ENCODE assay signal across 15 cellular contexts in the genomic region with DNA sequence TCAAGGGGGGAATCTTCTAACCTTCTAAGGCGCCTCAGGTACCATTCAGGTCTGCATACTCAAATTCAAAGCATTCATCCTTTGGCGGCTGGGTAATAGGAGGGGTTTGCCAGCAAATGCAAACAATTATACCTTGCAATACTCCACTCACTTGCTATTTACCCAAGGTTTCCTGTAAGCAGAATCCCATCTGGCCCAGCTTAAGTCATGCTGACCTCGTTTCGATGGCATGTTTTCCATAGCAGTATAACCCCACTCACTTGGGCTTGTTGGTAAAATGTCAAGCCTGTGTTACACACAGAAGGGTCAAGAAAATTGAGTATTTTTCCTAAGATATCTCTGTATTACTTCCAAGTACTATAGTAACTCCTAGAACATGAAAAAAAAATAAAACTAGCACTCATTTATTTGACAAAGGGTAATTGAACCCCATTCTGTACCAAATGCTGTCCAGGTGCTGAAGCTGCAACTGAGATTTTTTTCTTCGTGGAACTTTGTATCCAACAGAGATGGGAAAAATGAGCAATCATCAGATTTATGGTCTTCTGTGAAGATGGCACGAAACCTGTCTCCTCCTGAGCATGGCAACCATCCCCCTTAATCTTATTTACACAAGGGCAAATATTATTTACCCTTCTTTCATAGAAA.
DNase-seq lines count a peak whose midpoint lies in the region; ATAC-seq and TF ChIP-seq lines count a peak whose summit lies in the region.
"Had no signal": no experiment of that assay in that cellular context is flagged by ENCODE, and none has a peak within 500 bp of the region (broad histone marks: within the 10 kb centered on the region; RNA-seq: fewer than 3 reads in every experiment).

No MANE protein-coding gene starts in this region.

- no peak overlapping the region for H3K27ac Mint-ChIP-seq in GM23338
- no peak overlapping the region for H3K27ac Mint-ChIP-seq in WTC11
- H3K27ac Mint-ChIP-seq in immature natural killer cell: no peak overlapping the region
- no peak overlapping the region for H3K27ac Mint-ChIP-seq in stimulated activated naive CD8-positive, alpha-beta T cell treated with anti-CD3 and anti-CD28 coated beads, Interleukin-15, amount 100 ng/mL, for 72 hours
- H3K27ac Mint-ChIP-seq: activated CD8-positive, alpha-beta memory T cell treated with anti-CD3 and anti-CD28 coated beads, Interleukin-2, amount 10 ng/mL, durations not matched to agents 7 days and 5 days had no signal

- H3K9me2 ChIP-seq in GM23338 (ENCODE audit: insufficient read depth): peaks cover 12% of the 10 kb centered on the region; the same call in 1 of the 2 replicates

- no peak overlapping the region for H2AFZ ChIP-seq in GM23338

- H3K4me3 Mint-ChIP-seq in GM23338 (no peak overlapping the region), WTC11 (no peak overlapping the region), immature natural killer cell (no peak overlapping the region)
- no peak overlapping the region for H3K4me3 Mint-ChIP-seq in stimulated activated naive CD8-positive, alpha-beta T cell treated with anti-CD3 and anti-CD28 coated beads, Interleukin-15, amount 100 ng/mL, for 72 hours
- H3K4me3 Mint-ChIP-seq: activated CD8-positive, alpha-beta memory T cell treated with anti-CD3 and anti-CD28 coated beads, Interleukin-2, amount 10 ng/mL, durations not matched to agents 7 days and 5 days; central memory CD8-positive, alpha-beta T cell had no signal

- POLR2A ChIA-PET in WTC11 (lab: Charles Lee): no interaction called here

- ATAC-seq in GM23338: no peak
- peak; percentile 35 for ATAC-seq in WTC11
- ATAC-seq in stimulated activated naive CD8-positive, alpha-beta T cell treated with anti-CD3 and anti-CD28 coated beads, Interleukin-15, amount 100 ng/mL, for 72 hours: no peak
- ATAC-seq: activated CD8-positive, alpha-beta memory T cell treated with anti-CD3 and anti-CD28 coated beads, Interleukin-2, amount 10 ng/mL, durations not matched to agents 7 days and 5 days had no signal

- H3K27ac ChIP-seq in GM23338 (ENCODE audit: low read depth): no peak overlapping the region
- H3K27ac ChIP-seq: skin epidermis had no signal

- H3K4me1 Mint-ChIP-seq in GM23338: peaks cover 14% of the 10 kb centered on the region
- H3K4me1 Mint-ChIP-seq in WTC11: peaks cover 27% of the 10 kb centered on the region; the same call in 1 of the 2 replicates
- H3K4me1 Mint-ChIP-seq in immature natural killer cell: no peaks in the 10 kb centered on the region
- H3K4me1 Mint-ChIP-seq in stimulated activated naive CD8-positive, alpha-beta T cell treated with anti-CD3 and anti-CD28 coated beads, Interleukin-15, amount 100 ng/mL, for 72 hours: no peaks in the 10 kb centered on the region
- H3K4me1 Mint-ChIP-seq: activated CD8-positive, alpha-beta memory T cell treated with anti-CD3 and anti-CD28 coated beads, Interleukin-2, amount 10 ng/mL, durations not matched to agents 7 days and 5 days; central memory CD8-positive, alpha-beta T cell had no signal

- DNase-seq in AG09309 (ENCODE audit: low read depth): peak; percentile 7
- peak; percentile 14 for DNase-seq in GM23338 (ENCODE audit: low spot score)
- DNase-seq in WTC11 (ENCODE audit: low spot score): no peak
- peak; percentile 20 for DNase-seq in iris pigment epithelial cell (ENCODE audit: low read depth)
- no peak for DNase-seq in activated T-cell treated with anti-CD3 and anti-CD28 coated beads for 4 hours
- DNase-seq in immature natural killer cell: no peak
- DNase-seq in HT-29 (ENCODE audit: low spot score): no peak
- DNase-seq in stimulated activated naive CD8-positive, alpha-beta T cell treated with anti-CD3 and anti-CD28 coated beads, Interleukin-15, amount 100 ng/mL, for 72 hours: no peak
- DNase-seq: activated CD8-positive, alpha-beta memory T cell treated with anti-CD3 and anti-CD28 coated beads, Interleukin-2, amount 10 ng/mL, durations not matched to agents 7 days and 5 days; activated naive CD4-positive, alpha-beta T cell treated with Interleukin-2 at 50 U/mL for 16 hours; hippocampal formation; NCI-H1048 had no signal

- no peaks in the 10 kb centered on the region for H3F3A ChIP-seq in GM23338 (replicated peaks; ENCODE audit: low read depth)

- CTCF ChIA-PET in WTC11 (lab: Charles Lee): interaction anchor here (1.1 to 1.5 kb wide), 4 partner anchors 16 to 222 kb away, joined by 3 to 4 read pairs (median 4); no protein-coding TSS in a partner anchor

- H3K4me3 ChIP-seq in AG09309 (ENCODE audit: control insufficient read depth, low read depth, low read length) (no peak overlapping the region), GM23338 (no peak overlapping the region)
- H3K4me3 ChIP-seq: lung, skin epidermis had no signal

- no peaks in the 10 kb centered on the region for H3K36me3 ChIP-seq in GM23338 (ENCODE audit: insufficient read depth)

- peaks cover 24% of the 10 kb centered on the region for H3K4me1 ChIP-seq in GM23338 (ENCODE audit: insufficient read depth)

- no peaks in the 10 kb centered on the region for H3K27me3 ChIP-seq in GM23338 (ENCODE audit: insufficient read depth)

- H3K9me3 Mint-ChIP-seq in GM23338: no peaks in the 10 kb centered on the region
- H3K9me3 Mint-ChIP-seq in WTC11: no peaks in the 10 kb centered on the region
- H3K9me3 Mint-ChIP-seq in immature natural killer cell: no peaks in the 10 kb centered on the region
- no peaks in the 10 kb centered on the region for H3K9me3 Mint-ChIP-seq in stimulated activated naive CD8-positive, alpha-beta T cell treated with anti-CD3 and anti-CD28 coated beads, Interleukin-15, amount 100 ng/mL, for 72 hours
- H3K9me3 Mint-ChIP-seq: central memory CD8-positive, alpha-beta T cell had no signal

- H3K27me3 Mint-ChIP-seq in GM23338 (ENCODE audit: insufficient read depth, low read depth, poor library complexity): peaks cover 3% of the 10 kb centered on the region
- no peaks in the 10 kb centered on the region for H3K27me3 Mint-ChIP-seq in WTC11 (ENCODE audit: low read depth)
- peaks cover 0 to under 1% (median 0%) of the 10 kb centered on the region in 3 donors for H3K27me3 Mint-ChIP-seq in immature natural killer cell (ENCODE audit: low read depth in 3 of 3)
- no peaks in the 10 kb centered on the region for H3K27me3 Mint-ChIP-seq in stimulated activated naive CD8-positive, alpha-beta T cell treated with anti-CD3 and anti-CD28 coated beads, Interleukin-15, amount 100 ng/mL, for 72 hours
- H3K27me3 Mint-ChIP-seq: central memory CD8-positive, alpha-beta T cell had no signal

- no peaks in the 10 kb centered on the region for H3K36me3 Mint-ChIP-seq in GM23338 (ENCODE audit: low read depth)
- H3K36me3 Mint-ChIP-seq in WTC11: no peaks in the 10 kb centered on the region
- H3K36me3 Mint-ChIP-seq in immature natural killer cell: no peaks in the 10 kb centered on the region
- H3K36me3 Mint-ChIP-seq: activated CD8-positive, alpha-beta memory T cell treated with anti-CD3 and anti-CD28 coated beads, Interleukin-2, amount 10 ng/mL, durations not matched to agents 7 days and 5 days had no signal

- no peak for TF ChIP-seq CTCF in AG09309 (IDR thresholded peaks at IDR 0.05; ENCODE audit: control insufficient read depth, insufficient read depth, low read depth, low read length, missing control alignments)
- TF ChIP-seq CTCF in GM23338 (conservative IDR thresholded peaks at IDR 0.05; ENCODE audit: low read depth in 2 of 2): no peak
- no peak for TF ChIP-seq CTCF in WTC11 (IDR thresholded peaks at IDR 0.05)

- no peak overlapping the region for H3K4me2 ChIP-seq in GM23338

- no peaks in the 10 kb centered on the region for H4K20me1 ChIP-seq in GM23338 (replicated peaks; ENCODE audit: insufficient read depth)

- no peaks in the 10 kb centered on the region for H3K79me2 ChIP-seq in GM23338 (replicated peaks; ENCODE audit: insufficient read depth)

TF ChIP-seq in WTC11, 78 proteins besides CTCF, POLR2A, EP300 and RAD21 (continues in another document):
- TF ChIP-seq, protein P1, sequence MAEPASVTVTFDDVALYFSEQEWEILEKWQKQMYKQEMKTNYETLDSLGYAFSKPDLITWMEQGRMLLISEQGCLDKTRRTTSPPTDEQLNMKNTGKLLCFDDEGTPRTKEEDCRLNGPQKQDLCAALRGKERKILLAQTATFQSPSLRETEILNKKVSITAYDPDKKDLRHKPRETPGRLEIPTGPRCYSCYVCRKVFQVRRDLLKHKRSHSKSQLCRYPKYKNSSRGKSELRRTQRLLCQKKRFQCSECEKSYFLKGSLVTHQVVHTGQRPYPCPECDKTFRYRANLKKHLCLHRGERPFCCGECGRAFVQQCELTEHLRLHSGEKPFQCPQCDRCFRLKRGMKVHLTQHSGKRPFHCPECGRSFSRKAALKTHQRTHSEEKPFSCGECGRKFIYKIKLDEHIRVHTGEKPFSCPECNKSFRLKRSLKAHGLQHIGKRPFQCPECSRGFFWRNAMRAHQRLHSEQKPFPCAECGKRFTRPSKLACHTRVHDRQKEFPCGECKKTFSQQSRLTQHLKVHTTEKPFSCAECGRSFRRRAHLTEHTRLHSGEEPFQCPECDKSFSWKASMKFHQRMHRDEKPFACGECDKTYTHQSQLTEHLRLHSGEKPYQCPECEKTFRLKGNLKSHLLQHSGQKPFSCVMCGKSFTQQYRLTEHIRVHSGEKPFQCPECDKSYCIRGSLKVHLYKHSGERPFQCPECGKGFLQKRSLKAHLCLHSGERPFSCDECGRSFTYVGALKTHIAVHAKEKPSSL (CRISPR knock-in tag; conservative IDR thresholded peaks at IDR 0.05): no peak
- no peak for TF ChIP-seq FOXP1 (CRISPR knock-in tag; IDR thresholded peaks at IDR 0.05; ENCODE audit: borderline replicate concordance)
- no peak for TF ChIP-seq ZNF281 (CRISPR knock-in tag; IDR thresholded peaks at IDR 0.05)
- no peak for TF ChIP-seq GTF2I (CRISPR knock-in tag; conservative IDR thresholded peaks at IDR 0.05)
- no peak for TF ChIP-seq ZNF121 (CRISPR knock-in tag; IDR thresholded peaks at IDR 0.05)
- no peak for TF ChIP-seq NFYB (CRISPR knock-in tag; conservative IDR thresholded peaks at IDR 0.05; ENCODE audit: low read depth)

Comparison
In these comparisons a context has a peak if more than half of its experiments do, and no peak if none do; other contexts are left out.
1. DNase-seq: peak in AG09309 (single experiment), GM23338 (single experiment) and iris pigment epithelial cell (single experiment); none in WTC11 (single experiment), activated T-cell treated with anti-CD3 and anti-CD28 coated beads for 4 hours (single experiment), immature natural killer cell (0 of 3), HT-29 (single experiment) and stimulated activated naive CD8-positive, alpha-beta T cell treated with anti-CD3 and anti-CD28 coated beads, Interleukin-15, amount 100 ng/mL, for 72 hours (0 of 2).